1 cellular context compared by ENCODE assay signal in the genomic region with DNA sequence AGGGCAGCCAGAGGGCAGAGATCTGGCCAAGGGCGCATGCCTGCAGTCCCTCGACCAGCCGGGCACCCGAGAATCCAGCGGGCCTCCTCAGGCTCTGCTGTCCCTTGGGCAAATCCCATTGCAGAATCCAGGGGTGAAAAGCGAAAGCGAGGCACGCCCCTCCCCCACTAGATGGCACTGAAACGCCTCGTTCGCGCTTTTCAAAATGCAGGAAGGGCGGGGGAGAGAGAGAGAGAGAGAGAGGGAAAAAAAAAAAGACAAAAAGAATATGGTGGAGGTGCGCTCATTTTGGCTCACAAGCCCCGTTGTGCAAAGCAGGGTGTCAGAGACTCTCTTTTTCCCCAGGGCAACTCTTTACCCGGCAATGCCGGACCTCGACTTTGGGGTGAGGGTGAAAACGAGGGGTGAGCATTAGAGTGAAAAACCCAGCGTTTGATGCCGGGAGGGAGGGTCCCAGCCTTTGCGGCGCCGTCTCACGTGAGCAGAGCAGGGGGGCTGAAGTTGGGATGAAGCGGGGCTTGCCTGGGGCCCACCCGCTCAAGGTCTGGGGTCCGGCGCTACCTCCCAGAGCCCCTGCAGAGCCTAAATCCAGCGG.
TF ChIP-seq lines count a peak whose summit lies in the region.

No MANE protein-coding gene starts in this region.

TF ChIP-seq in HEK293, 187 proteins besides CTCF, POLR2A, EP300 and RAD21 (continued from another document and continues in another):
- TF ChIP-seq HIC1 (tag by site-specific recombination; IDR thresholded peaks at IDR 0.05) (peak; percentile 87), ZNF585B (tag by site-specific recombination; IDR thresholded peaks at IDR 0.05) (0 out of 2 replicates have a peak, but pooled peaks have one; percentile 28), ZXDB (tag by site-specific recombination; IDR thresholded peaks at IDR 0.05) (peak; percentile 84), ZNF423 (tag by site-specific recombination; IDR thresholded peaks at IDR 0.05) (0 out of 2 replicates have a peak, but pooled peaks have one; percentile 39), ZNF146 (tag by site-specific recombination; IDR thresholded peaks at IDR 0.05) (no peak), KLF1 (tag by site-specific recombination; IDR thresholded peaks at IDR 0.05) (peak; percentile 75), EGR2 (tag by site-specific recombination; IDR thresholded peaks at IDR 0.05; ENCODE audit: low read depth) (peak; percentile 50), ZNF629 (tag by site-specific recombination; IDR thresholded peaks at IDR 0.05) (peak; percentile 70; the same call in 1 of the 2 replicates), ZNF664 (tag by site-specific recombination; IDR thresholded peaks at IDR 0.05) (no peak), YY2 (tag by site-specific recombination; IDR thresholded peaks at IDR 0.05) (peak; percentile 89), ZSCAN23 (tag by site-specific recombination; IDR thresholded peaks at IDR 0.05) (peak; percentile 61; the same call in 1 of the 2 replicates), ZBTB7A (tag by site-specific recombination; IDR thresholded peaks at IDR 0.05; ENCODE audit: low read depth) (no peak), ZNF776 (tag by site-specific recombination; IDR thresholded peaks at IDR 0.05; ENCODE audit: borderline replicate concordance) (no peak), YY1 (tag by site-specific recombination; IDR thresholded peaks at IDR 0.05) (peak; percentile 90), ZNF2 (tag by site-specific recombination; IDR thresholded peaks at IDR 0.05) (peak; percentile 89), ZNF391 (tag by site-specific recombination; IDR thresholded peaks at IDR 0.05; ENCODE audit: borderline replicate concordance, low read depth) (peak; percentile 84; the same call in 1 of the 2 replicates), ZBTB17 (tag by site-specific recombination; IDR thresholded peaks at IDR 0.05) (peak; percentile 76), HOXA7 (CRISPR knock-in tag; IDR thresholded peaks at IDR 0.05; ENCODE audit: borderline replicate concordance) (no peak), ZBTB10 (tag by site-specific recombination; IDR thresholded peaks at IDR 0.05) (peak; percentile 90), SP3 (tag by site-specific recombination; IDR thresholded peaks at IDR 0.05) (peak; percentile 27; the same call in 1 of the 2 replicates), ZFP69B (tag by site-specific recombination; IDR thresholded peaks at IDR 0.05) (peak; percentile 84; the same call in 1 of the 2 replicates), ZNF837 (tag by site-specific recombination; IDR thresholded peaks at IDR 0.05) (no peak), ZNF366 (tag by site-specific recombination; conservative IDR thresholded peaks at IDR 0.05) (peak; percentile 93), ZNF501 (tag by site-specific recombination; IDR thresholded peaks at IDR 0.05) (no peak; the same call in 1 of the 2 replicates), ZNF580 (tag by site-specific recombination; IDR thresholded peaks at IDR 0.05) (peak; percentile 12; the same call in 1 of the 2 replicates), ZBTB8A (tag by site-specific recombination; IDR thresholded peaks at IDR 0.05) (peak; percentile 75), KLF16 (tag by site-specific recombination; IDR thresholded peaks at IDR 0.05) (0 out of 2 replicates have a peak, but pooled peaks have one; percentile 55), PRDM10 (tag by site-specific recombination; IDR thresholded peaks at IDR 0.05) (peak; percentile 98), ZNF548 (tag by site-specific recombination; IDR thresholded peaks at IDR 0.05) (no peak), TCF7L2 (IDR thresholded peaks at IDR 0.05; ENCODE audit: borderline replicate concordance, low read depth, low read length) (peak; percentile 15; the same call in 1 of the 2 replicates), ZNF610 (tag by site-specific recombination; IDR thresholded peaks at IDR 0.05; ENCODE audit: borderline replicate concordance) (0 out of 2 replicates have a peak, but pooled peaks have one; percentile 26), ZNF596 (tag by site-specific recombination; IDR thresholded peaks at IDR 0.05) (peak; percentile 79), ZNF394 (tag by site-specific recombination; IDR thresholded peaks at IDR 0.05; ENCODE audit: borderline replicate concordance) (0 out of 2 replicates have a peak, but pooled peaks have one; percentile 14), ZNF624 (tag by site-specific recombination; IDR thresholded peaks at IDR 0.05) (no peak), ZNF354C (tag by site-specific recombination; IDR thresholded peaks at IDR 0.05; ENCODE audit: borderline replicate concordance, low read depth) (no peak), ZSCAN30 (tag by site-specific recombination; IDR thresholded peaks at IDR 0.05) (peak; percentile 49; the same call in 1 of the 2 replicates), TRIM28 (IDR thresholded peaks at IDR 0.05; ENCODE audit: borderline replicate concordance, low read length) (no peak), ZNF133 (tag by site-specific recombination; IDR thresholded peaks at IDR 0.05) (no peak), SP2 (tag by site-specific recombination; IDR thresholded peaks at IDR 0.05) (peak; percentile 17; the same call in 1 of the 2 replicates), KLF8 (tag by site-specific recombination; IDR thresholded peaks at IDR 0.05) (peak; percentile 85), ZIC2 (tag by site-specific recombination; IDR thresholded peaks at IDR 0.05) (peak; percentile 40; the same call in 1 of the 2 replicates), PATZ1 (tag by site-specific recombination; IDR thresholded peaks at IDR 0.05) (peak; percentile 63), ZNF174 (tag by site-specific recombination; IDR thresholded peaks at IDR 0.05) (no peak), SP7 (tag by site-specific recombination; IDR thresholded peaks at IDR 0.05) (peak; percentile 61), ZFHX2 (tag by site-specific recombination; conservative IDR thresholded peaks at IDR 0.05) (0 out of 2 replicates have a peak, but pooled peaks have one; percentile 37)
- TF ChIP-seq, protein P1, sequence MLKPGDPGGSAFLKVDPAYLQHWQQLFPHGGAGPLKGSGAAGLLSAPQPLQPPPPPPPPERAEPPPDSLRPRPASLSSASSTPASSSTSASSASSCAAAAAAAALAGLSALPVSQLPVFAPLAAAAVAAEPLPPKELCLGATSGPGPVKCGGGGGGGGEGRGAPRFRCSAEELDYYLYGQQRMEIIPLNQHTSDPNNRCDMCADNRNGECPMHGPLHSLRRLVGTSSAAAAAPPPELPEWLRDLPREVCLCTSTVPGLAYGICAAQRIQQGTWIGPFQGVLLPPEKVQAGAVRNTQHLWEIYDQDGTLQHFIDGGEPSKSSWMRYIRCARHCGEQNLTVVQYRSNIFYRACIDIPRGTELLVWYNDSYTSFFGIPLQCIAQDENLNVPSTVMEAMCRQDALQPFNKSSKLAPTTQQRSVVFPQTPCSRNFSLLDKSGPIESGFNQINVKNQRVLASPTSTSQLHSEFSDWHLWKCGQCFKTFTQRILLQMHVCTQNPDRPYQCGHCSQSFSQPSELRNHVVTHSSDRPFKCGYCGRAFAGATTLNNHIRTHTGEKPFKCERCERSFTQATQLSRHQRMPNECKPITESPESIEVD (tag by site-specific recombination; IDR thresholded peaks at IDR 0.05), result peak; percentile 9; the same call in 1 of the 2 replicates
- TF ChIP-seq, protein P2, sequence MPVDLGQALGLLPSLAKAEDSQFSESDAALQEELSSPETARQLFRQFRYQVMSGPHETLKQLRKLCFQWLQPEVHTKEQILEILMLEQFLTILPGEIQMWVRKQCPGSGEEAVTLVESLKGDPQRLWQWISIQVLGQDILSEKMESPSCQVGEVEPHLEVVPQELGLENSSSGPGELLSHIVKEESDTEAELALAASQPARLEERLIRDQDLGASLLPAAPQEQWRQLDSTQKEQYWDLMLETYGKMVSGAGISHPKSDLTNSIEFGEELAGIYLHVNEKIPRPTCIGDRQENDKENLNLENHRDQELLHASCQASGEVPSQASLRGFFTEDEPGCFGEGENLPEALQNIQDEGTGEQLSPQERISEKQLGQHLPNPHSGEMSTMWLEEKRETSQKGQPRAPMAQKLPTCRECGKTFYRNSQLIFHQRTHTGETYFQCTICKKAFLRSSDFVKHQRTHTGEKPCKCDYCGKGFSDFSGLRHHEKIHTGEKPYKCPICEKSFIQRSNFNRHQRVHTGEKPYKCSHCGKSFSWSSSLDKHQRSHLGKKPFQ (tag by site-specific recombination; IDR thresholded peaks at IDR 0.05), result no peak
- TF ChIP-seq, protein P3, sequence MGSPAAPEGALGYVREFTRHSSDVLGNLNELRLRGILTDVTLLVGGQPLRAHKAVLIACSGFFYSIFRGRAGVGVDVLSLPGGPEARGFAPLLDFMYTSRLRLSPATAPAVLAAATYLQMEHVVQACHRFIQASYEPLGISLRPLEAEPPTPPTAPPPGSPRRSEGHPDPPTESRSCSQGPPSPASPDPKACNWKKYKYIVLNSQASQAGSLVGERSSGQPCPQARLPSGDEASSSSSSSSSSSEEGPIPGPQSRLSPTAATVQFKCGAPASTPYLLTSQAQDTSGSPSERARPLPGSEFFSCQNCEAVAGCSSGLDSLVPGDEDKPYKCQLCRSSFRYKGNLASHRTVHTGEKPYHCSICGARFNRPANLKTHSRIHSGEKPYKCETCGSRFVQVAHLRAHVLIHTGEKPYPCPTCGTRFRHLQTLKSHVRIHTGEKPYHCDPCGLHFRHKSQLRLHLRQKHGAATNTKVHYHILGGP (tag by site-specific recombination; IDR thresholded peaks at IDR 0.05), result no peak
